ENCODE assay signal across 1 cellular context in the genomic region with DNA sequence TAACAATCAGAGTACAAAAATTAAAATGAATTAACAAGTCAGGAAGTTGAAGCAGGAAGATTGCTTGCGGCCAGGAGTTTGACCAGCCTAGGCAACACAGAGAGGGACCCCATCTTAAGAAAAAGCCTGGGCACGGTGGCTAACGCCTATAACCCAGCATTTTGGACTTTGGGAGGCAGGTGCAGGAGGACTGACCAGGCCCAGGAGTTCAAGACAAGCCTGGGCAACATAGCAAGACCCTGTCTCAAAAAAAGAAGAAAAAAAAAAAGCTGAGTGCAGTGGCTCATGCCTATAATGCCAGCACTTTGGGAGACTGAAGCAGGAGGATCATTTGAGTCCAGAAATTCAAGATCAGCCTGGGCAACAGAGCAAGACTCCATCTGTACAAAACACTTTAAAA.
TF ChIP-seq lines count a peak whose summit lies in the region.

No MANE protein-coding gene starts in this region.

TF ChIP-seq in GM23338, 12 proteins besides CTCF, POLR2A, EP300 and RAD21 (continued from another document):
- TF ChIP-seq, protein P1, sequence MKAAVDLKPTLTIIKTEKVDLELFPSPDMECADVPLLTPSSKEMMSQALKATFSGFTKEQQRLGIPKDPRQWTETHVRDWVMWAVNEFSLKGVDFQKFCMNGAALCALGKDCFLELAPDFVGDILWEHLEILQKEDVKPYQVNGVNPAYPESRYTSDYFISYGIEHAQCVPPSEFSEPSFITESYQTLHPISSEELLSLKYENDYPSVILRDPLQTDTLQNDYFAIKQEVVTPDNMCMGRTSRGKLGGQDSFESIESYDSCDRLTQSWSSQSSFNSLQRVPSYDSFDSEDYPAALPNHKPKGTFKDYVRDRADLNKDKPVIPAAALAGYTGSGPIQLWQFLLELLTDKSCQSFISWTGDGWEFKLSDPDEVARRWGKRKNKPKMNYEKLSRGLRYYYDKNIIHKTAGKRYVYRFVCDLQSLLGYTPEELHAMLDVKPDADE (IDR thresholded peaks at IDR 0.05): no peak
- TF ChIP-seq JUNB (IDR thresholded peaks at IDR 0.05; ENCODE audit: unreplicated experiment): no peak
- no peak for TF ChIP-seq NANOG (IDR thresholded peaks at IDR 0.05; ENCODE audit: borderline replicate concordance)
- no peak for TF ChIP-seq STAT1 (IDR thresholded peaks at IDR 0.05; ENCODE audit: unreplicated experiment)
- TF ChIP-seq, protein P2, sequence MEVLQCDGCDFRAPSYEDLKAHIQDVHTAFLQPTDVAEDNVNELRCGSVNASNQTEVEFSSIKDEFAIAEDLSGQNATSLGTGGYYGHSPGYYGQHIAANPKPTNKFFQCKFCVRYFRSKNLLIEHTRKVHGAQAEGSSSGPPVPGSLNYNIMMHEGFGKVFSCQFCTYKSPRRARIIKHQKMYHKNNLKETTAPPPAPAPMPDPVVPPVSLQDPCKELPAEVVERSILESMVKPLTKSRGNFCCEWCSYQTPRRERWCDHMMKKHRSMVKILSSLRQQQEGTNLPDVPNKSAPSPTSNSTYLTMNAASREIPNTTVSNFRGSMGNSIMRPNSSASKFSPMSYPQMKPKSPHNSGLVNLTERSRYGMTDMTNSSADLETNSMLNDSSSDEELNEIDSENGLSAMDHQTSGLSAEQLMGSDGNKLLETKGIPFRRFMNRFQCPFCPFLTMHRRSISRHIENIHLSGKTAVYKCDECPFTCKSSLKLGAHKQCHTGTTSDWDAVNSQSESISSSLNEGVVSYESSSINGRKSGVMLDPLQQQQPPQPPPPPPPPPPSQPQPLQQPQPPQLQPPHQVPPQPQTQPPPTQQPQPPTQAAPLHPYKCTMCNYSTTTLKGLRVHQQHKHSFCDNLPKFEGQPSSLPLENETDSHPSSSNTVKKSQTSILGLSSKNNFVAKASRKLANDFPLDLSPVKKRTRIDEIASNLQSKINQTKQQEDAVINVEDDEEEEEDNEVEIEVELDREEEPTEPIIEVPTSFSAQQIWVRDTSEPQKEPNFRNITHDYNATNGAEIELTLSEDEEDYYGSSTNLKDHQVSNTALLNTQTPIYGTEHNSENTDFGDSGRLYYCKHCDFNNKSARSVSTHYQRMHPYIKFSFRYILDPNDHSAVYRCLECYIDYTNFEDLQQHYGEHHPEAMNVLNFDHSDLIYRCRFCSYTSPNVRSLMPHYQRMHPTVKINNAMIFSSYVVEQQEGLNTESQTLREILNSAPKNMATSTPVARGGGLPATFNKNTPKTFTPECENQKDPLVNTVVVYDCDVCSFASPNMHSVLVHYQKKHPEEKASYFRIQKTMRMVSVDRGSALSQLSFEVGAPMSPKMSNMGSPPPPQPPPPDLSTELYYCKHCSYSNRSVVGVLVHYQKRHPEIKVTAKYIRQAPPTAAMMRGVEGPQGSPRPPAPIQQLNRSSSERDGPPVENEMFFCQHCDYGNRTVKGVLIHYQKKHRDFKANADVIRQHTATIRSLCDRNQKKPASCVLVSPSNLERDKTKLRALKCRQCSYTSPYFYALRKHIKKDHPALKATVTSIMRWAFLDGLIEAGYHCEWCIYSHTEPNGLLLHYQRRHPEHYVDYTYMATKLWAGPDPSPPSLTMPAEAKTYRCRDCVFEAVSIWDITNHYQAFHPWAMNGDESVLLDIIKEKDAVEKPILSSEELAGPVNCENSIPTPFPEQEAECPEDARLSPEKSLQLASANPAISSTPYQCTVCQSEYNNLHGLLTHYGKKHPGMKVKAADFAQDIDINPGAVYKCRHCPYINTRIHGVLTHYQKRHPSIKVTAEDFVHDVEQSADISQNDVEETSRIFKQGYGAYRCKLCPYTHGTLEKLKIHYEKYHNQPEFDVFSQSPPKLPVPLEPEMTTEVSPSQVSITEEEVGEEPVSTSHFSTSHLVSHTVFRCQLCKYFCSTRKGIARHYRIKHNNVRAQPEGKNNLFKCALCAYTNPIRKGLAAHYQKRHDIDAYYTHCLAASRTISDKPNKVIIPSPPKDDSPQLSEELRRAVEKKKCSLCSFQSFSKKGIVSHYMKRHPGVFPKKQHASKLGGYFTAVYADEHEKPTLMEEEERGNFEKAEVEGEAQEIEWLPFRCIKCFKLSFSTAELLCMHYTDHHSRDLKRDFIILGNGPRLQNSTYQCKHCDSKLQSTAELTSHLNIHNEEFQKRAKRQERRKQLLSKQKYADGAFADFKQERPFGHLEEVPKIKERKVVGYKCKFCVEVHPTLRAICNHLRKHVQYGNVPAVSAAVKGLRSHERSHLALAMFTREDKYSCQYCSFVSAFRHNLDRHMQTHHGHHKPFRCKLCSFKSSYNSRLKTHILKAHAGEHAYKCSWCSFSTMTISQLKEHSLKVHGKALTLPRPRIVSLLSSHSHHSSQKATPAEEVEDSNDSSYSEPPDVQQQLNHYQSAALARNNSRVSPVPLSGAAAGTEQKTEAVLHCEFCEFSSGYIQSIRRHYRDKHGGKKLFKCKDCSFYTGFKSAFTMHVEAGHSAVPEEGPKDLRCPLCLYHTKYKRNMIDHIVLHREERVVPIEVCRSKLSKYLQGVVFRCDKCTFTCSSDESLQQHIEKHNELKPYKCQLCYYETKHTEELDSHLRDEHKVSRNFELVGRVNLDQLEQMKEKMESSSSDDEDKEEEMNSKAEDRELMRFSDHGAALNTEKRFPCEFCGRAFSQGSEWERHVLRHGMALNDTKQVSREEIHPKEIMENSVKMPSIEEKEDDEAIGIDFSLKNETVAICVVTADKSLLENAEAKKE (CRISPR knock-in tag; IDR thresholded peaks at IDR 0.05): no peak
- TF ChIP-seq ZNF114 (CRISPR knock-in tag; IDR thresholded peaks at IDR 0.05): no peak
- TF ChIP-seq, protein P3, sequence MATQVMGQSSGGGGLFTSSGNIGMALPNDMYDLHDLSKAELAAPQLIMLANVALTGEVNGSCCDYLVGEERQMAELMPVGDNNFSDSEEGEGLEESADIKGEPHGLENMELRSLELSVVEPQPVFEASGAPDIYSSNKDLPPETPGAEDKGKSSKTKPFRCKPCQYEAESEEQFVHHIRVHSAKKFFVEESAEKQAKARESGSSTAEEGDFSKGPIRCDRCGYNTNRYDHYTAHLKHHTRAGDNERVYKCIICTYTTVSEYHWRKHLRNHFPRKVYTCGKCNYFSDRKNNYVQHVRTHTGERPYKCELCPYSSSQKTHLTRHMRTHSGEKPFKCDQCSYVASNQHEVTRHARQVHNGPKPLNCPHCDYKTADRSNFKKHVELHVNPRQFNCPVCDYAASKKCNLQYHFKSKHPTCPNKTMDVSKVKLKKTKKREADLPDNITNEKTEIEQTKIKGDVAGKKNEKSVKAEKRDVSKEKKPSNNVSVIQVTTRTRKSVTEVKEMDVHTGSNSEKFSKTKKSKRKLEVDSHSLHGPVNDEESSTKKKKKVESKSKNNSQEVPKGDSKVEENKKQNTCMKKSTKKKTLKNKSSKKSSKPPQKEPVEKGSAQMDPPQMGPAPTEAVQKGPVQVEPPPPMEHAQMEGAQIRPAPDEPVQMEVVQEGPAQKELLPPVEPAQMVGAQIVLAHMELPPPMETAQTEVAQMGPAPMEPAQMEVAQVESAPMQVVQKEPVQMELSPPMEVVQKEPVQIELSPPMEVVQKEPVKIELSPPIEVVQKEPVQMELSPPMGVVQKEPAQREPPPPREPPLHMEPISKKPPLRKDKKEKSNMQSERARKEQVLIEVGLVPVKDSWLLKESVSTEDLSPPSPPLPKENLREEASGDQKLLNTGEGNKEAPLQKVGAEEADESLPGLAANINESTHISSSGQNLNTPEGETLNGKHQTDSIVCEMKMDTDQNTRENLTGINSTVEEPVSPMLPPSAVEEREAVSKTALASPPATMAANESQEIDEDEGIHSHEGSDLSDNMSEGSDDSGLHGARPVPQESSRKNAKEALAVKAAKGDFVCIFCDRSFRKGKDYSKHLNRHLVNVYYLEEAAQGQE (IDR thresholded peaks at IDR 0.05; ENCODE audit: unreplicated experiment): no peak
- no peak for TF ChIP-seq EZH2 (IDR thresholded peaks at IDR 0.05; ENCODE audit: low read depth, unreplicated experiment)
